Comparison of ENCODE assay signal across 11 cellular contexts in genomic region chr18:55401275-55401620, GRCh38.
DNase-seq lines count a peak whose midpoint lies in the region; TF ChIP-seq lines count a peak whose summit lies in the region.
"Had no signal": no experiment of that assay in that cellular context is flagged by ENCODE, and none has a peak within 500 bp of the region (broad histone marks: within the 10 kb centered on the region; RNA-seq: fewer than 3 reads in every experiment).

No MANE protein-coding gene starts in this region.

- WGBS in thyroid gland, 2 donors: 67 to 79% methylated on average over 5 of the region's 5 CpGs

- H3K36me3 Mint-ChIP-seq in endothelial cell (ENCODE audit: low read depth, unreplicated experiment) (no peaks in the 10 kb centered on the region), nephron (ENCODE audit: low read depth) (no peaks in the 10 kb centered on the region)

- no peaks in the 10 kb centered on the region for H3K27me3 ChIP-seq in SJCRH30
- H3K27me3 ChIP-seq in thyroid gland: no peaks in the 10 kb centered on the region

- H3K36me3 ChIP-seq in SJCRH30: no peaks in the 10 kb centered on the region
- H3K36me3 ChIP-seq in thyroid gland: no peaks in the 10 kb centered on the region

- H3K4me3 Mint-ChIP-seq in endothelial cell (ENCODE audit: unreplicated experiment) (peak overlapping the region; percentile 28), nephron (peak overlapping the region; percentile 49 to 83 (median 66))
- H3K4me3 Mint-ChIP-seq: stimulated activated memory B cell treated with anti-CD40 and anti-IgM and Interleukin-4, amounts not matched to agents 10 μg/mL and 1 μg/mL and 100 μg/mL, for 72 hours had no signal

- TF ChIP-seq POLR2A in thyroid gland (IDR thresholded peaks at IDR 0.05): no peak

- H3K27me3 Mint-ChIP-seq in endothelial cell (ENCODE audit: unreplicated experiment) (peaks cover 7% of the 10 kb centered on the region), nephron (ENCODE audit: low read depth) (peaks cover 4% of the 10 kb centered on the region)
- H3K27me3 Mint-ChIP-seq: stimulated activated memory B cell treated with anti-CD40 and anti-IgM and Interleukin-4, amounts not matched to agents 10 μg/mL and 1 μg/mL and 100 μg/mL, for 72 hours had no signal

- H3K9me3 Mint-ChIP-seq in endothelial cell (ENCODE audit: unreplicated experiment): no peaks in the 10 kb centered on the region
- no peaks in the 10 kb centered on the region for H3K9me3 Mint-ChIP-seq in nephron
- H3K9me3 Mint-ChIP-seq: stimulated activated memory B cell treated with anti-CD40 and anti-IgM and Interleukin-4, amounts not matched to agents 10 μg/mL and 1 μg/mL and 100 μg/mL, for 72 hours had no signal

- H3K4me1 Mint-ChIP-seq in endothelial cell (ENCODE audit: unreplicated experiment) (peaks cover 78% of the 10 kb centered on the region), nephron (peaks cover 76% of the 10 kb centered on the region)

- H3K9me3 ChIP-seq in SJCRH30 (replicated peaks) (no peaks in the 10 kb centered on the region), thyroid gland (no peaks in the 10 kb centered on the region)

- peak overlapping the region; percentile 95 for H3K27ac Mint-ChIP-seq in endothelial cell (ENCODE audit: unreplicated experiment)
- H3K27ac Mint-ChIP-seq in nephron: peak overlapping the region; percentile 93 to 98 (median 94)
- H3K27ac Mint-ChIP-seq: stimulated activated memory B cell treated with anti-CD40 and anti-IgM and Interleukin-4, amounts not matched to agents 10 μg/mL and 1 μg/mL and 100 μg/mL, for 72 hours had no signal

- H3K27ac ChIP-seq in SJCRH30 (peak overlapping the region; percentile 71), thyroid gland (peak overlapping the region; percentile 31 to 75 (median 36))

- H3K4me3 ChIP-seq in SJCRH30 (peak overlapping the region; percentile 55), thyroid gland (replicated peaks in 1 of 3) (peak overlapping the region in 1 of 3 donors; percentile 2)

- no peak for DNase-seq in SJCRH30
- no peak for DNase-seq in endothelial cell (ENCODE audit: low spot score)
- DNase-seq in thyroid gland: no peak
- no peak for DNase-seq in activated gamma-delta T cell treated with Interleukin-2 at 50 U/mL for 16 hours
- DNase-seq in AML-193 (lab: John Stamatoyannopoulos, UW): no peak
- no peak for DNase-seq in T1000 (lab: John Stamatoyannopoulos, UW)
- DNase-seq in hepatic stellate cell (ENCODE audit: low spot score): no peak
- DNase-seq: SHP77, small intestine had no signal

- intact Hi-C loops in thyroid gland (cut with DNase I): loop anchor here (10.0 kb wide), 1 partner anchor 166 kb away; no protein-coding TSS in a partner anchor

- TF ChIP-seq CTCF in endothelial cell (IDR thresholded peaks at IDR 0.05; ENCODE audit: unreplicated experiment) (no peak), nephron (IDR thresholded peaks at IDR 0.05; ENCODE audit: unreplicated experiment in 3 of 3) (no peak), thyroid gland (IDR thresholded peaks at IDR 0.05) (no peak)

- H3K4me1 ChIP-seq in SJCRH30 (peaks cover 23% of the 10 kb centered on the region), thyroid gland (peaks cover 8 to 9% of the 10 kb centered on the region in 2 donors)
